In the genomic region with DNA sequence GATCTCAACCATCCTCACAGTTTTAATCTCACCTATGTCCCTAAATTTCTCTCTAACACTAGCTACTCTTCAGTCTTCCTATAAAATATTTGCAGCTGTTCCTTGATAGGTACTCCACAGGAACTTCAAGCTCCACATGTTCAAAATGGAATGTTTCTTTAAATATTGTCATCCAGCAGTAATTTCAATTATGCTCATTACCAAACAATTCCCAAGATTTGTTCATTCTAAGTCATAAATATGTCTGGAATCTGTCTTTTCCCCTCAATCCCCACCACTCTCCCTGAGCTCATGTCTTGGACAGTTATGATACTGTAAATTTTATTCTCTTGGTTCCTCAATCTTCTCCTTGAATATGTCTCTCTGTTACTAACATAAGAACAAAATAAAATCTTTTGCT, we compare ENCODE assay signal across 12 cellular contexts.
"Had no signal": no experiment of that assay in that cellular context is flagged by ENCODE, and none has a peak within 500 bp of the region (broad histone marks: within the 10 kb centered on the region; RNA-seq: fewer than 3 reads in every experiment).

No MANE protein-coding gene starts in this region.

- H3K9me3 ChIP-seq: neutrophil, tibial artery, vagina had no signal

- H3K4me1 ChIP-seq: right atrium auricular region, tibial artery, vagina had no signal

- H3K27me3 ChIP-seq: neutrophil, right atrium auricular region, tibial artery, vagina had no signal

- H3K36me3 ChIP-seq: neutrophil, right atrium auricular region, tibial artery, vagina had no signal

- H3K4me3 ChIP-seq: lung, right atrium auricular region, tibial artery, vagina had no signal

- H3K27ac ChIP-seq: neutrophil, right atrium auricular region, tibial artery, vagina had no signal

- DNase-seq: activated CD4-positive, alpha-beta T cell treated with anti-CD3 and anti-CD28 coated beads, Interleukin-2, amount 50 U/mL, for 1 hour; activated CD4-positive, CD25-positive, alpha-beta regulatory T cell; effector CD4-positive, alpha-beta T cell; hypothalamus; left colon; naive thymus-derived CD8-positive, alpha-beta T cell; small intestine; tibial artery had no signal
